8 cellular contexts compared by ENCODE assay signal in genomic region chr5:168268949-168269943, GRCh38. TPM values are rescaled to one million over a fixed set of nuclear protein-coding genes. Genes with fewer than 3 reads are reported as not detected.
DNase-seq lines count a peak whose midpoint lies in the region; ATAC-seq and TF ChIP-seq lines count a peak whose summit lies in the region.

No MANE protein-coding gene starts in this region.

- WGBS in SK-N-SH (ENCODE audit: low lambda C conversion rate): 17% methylated on average over 28 of the region's 30 CpGs
- WGBS in trophoblast cell (ENCODE audit: extremely low coverage, insufficient coverage, insufficient read length): no CpG with 5 or more reads among the region's 30 CpGs

- H3K27me3 Mint-ChIP-seq in activated naive CD8-positive, alpha-beta T cell treated with anti-CD3 and anti-CD28 coated beads, Interleukin-2, amount 10 ng/mL, durations not matched to agents 7 days and 5 days: peaks cover 11% of the 10 kb centered on the region
- peaks cover 10% of the 10 kb centered on the region for H3K27me3 Mint-ChIP-seq in type B pancreatic cell

- H2BK120ac ChIP-seq in trophoblast cell (ENCODE audit: insufficient read depth, low read length, poor library complexity): no peak overlapping the region

- H3K18ac ChIP-seq in trophoblast cell (ENCODE audit: low read length): no peak overlapping the region

- POLR2A ChIA-PET in SK-N-SH (lab: Yijun Ruan, JAX): interaction anchor here (0.6 kb wide), 1 partner anchor 413 kb away, joined by 4 read pairs; no protein-coding TSS in a partner anchor
- POLR2A ChIA-PET in activated naive CD8-positive, alpha-beta T cell treated with anti-CD3 and anti-CD28 coated beads, Interleukin-2, amount 10 ng/mL, durations not matched to agents 7 days and 5 days (lab: Charles Lee): no interaction called here

- peak overlapping the region; percentile 57; the same call in 1 of the 2 replicates for H3K9ac ChIP-seq in SK-N-SH
- H3K9ac ChIP-seq in trophoblast cell (ENCODE audit: low read length): no peak overlapping the region

- no peak overlapping the region for H2BK12ac ChIP-seq in trophoblast cell (ENCODE audit: low read length)

- H3K4me1 Mint-ChIP-seq in activated naive CD8-positive, alpha-beta T cell treated with anti-CD3 and anti-CD28 coated beads, Interleukin-2, amount 10 ng/mL, durations not matched to agents 7 days and 5 days: peaks cover 7% of the 10 kb centered on the region
- H3K4me1 Mint-ChIP-seq in type B pancreatic cell (ENCODE audit: unreplicated experiment): peaks cover 24% of the 10 kb centered on the region

- H3K79me2 ChIP-seq in SK-N-SH (ENCODE audit: insufficient read depth): no peaks in the 10 kb centered on the region
- no peaks in the 10 kb centered on the region for H3K79me2 ChIP-seq in trophoblast cell (ENCODE audit: control insufficient read depth, insufficient read depth, low read length, poor library complexity)

- H3K9me3 ChIP-seq in SK-N-SH: no peaks in the 10 kb centered on the region
- H3K9me3 ChIP-seq in trophoblast cell (ENCODE audit: insufficient read depth, low read depth, low read length): no peaks in the 10 kb centered on the region

- no peaks in the 10 kb centered on the region for H3K9me2 ChIP-seq in SK-N-SH

- TF ChIP-seq POLR2A in NB4 (IDR thresholded peaks at IDR 0.05; ENCODE audit: extremely low read depth, insufficient read length): no peak

- CTCF ChIA-PET in SK-N-SH (lab: Yijun Ruan, JAX): interaction anchor here (0.6 to 3.4 kb wide), 45 partner anchors 9 to 1426 kb away, joined by 3 to 27 read pairs (median 3); partner anchors contain the start of genes RARS1 and WWC1

- H4K12ac ChIP-seq in trophoblast cell (ENCODE audit: low read depth, low read length): no peak overlapping the region

- peak overlapping the region; percentile 88 for H2AFZ ChIP-seq in SK-N-SH (ENCODE audit: low read depth)
- H2AFZ ChIP-seq in trophoblast cell (ENCODE audit: insufficient read depth, low read length, poor library complexity): peak overlapping the region; percentile 54

- H3K27ac Mint-ChIP-seq in activated naive CD8-positive, alpha-beta T cell treated with anti-CD3 and anti-CD28 coated beads, Interleukin-2, amount 10 ng/mL, durations not matched to agents 7 days and 5 days: no peak overlapping the region
- H3K27ac Mint-ChIP-seq in type B pancreatic cell: peak overlapping the region; percentile 76

- no peak overlapping the region for H4K8ac ChIP-seq in trophoblast cell (ENCODE audit: low read depth, low read length)

- no peaks in the 10 kb centered on the region for H4K20me1 ChIP-seq in SK-N-SH (ENCODE audit: insufficient read depth)

- H3K9me3 Mint-ChIP-seq in activated naive CD8-positive, alpha-beta T cell treated with anti-CD3 and anti-CD28 coated beads, Interleukin-2, amount 10 ng/mL, durations not matched to agents 7 days and 5 days: no peaks in the 10 kb centered on the region
- no peaks in the 10 kb centered on the region for H3K9me3 Mint-ChIP-seq in type B pancreatic cell

- no peak overlapping the region for H3K14ac ChIP-seq in trophoblast cell (ENCODE audit: low read length)

- H3K27me3 ChIP-seq in SK-N-SH (ENCODE audit: insufficient read depth) (no peaks in the 10 kb centered on the region), trophoblast cell (ENCODE audit: insufficient read depth, low read length) (no peaks in the 10 kb centered on the region)

- no peaks in the 10 kb centered on the region for H3K36me3 Mint-ChIP-seq in activated naive CD8-positive, alpha-beta T cell treated with anti-CD3 and anti-CD28 coated beads, Interleukin-2, amount 10 ng/mL, durations not matched to agents 7 days and 5 days
- no peaks in the 10 kb centered on the region for H3K36me3 Mint-ChIP-seq in type B pancreatic cell

- peaks cover 5% of the 10 kb centered on the region for H3F3A ChIP-seq in SK-N-SH (replicated peaks; ENCODE audit: insufficient read depth)

- H3K79me1 ChIP-seq in trophoblast cell (ENCODE audit: low read length): peaks cover 7% of the 10 kb centered on the region

- peak; percentile 88 for ATAC-seq in HG02610 (IDR thresholded peaks at IDR 0.05; ENCODE audit: unreplicated experiment)
- ATAC-seq in activated naive CD8-positive, alpha-beta T cell treated with anti-CD3 and anti-CD28 coated beads, Interleukin-2, amount 10 ng/mL, durations not matched to agents 7 days and 5 days (ENCODE audit: low read depth): peak; percentile 74

- H3K36me3 ChIP-seq in SK-N-SH (replicated peaks in 1 of 2; ENCODE audit: control insufficient read depth in 1 of 2, insufficient read depth in 2 of 2, low read length in 1 of 2) (no peaks in the 10 kb centered on the region), trophoblast cell (ENCODE audit: control insufficient read depth in 1 of 2, insufficient read depth in 2 of 2, low read length in 2 of 2) (no peaks in the 10 kb centered on the region)

- H3K4me1 ChIP-seq in SK-N-SH (ENCODE audit: control insufficient read depth in 1 of 2, insufficient read depth in 2 of 2, low read depth in 1 of 2, low read length in 1 of 2) (peaks cover 8 to 28% of the 10 kb centered on the region in 2 experiments; a peak in 3 of 4 replicates), trophoblast cell (ENCODE audit: control insufficient read depth in 1 of 2, insufficient read depth in 2 of 2, low read length in 2 of 2) (peaks cover 10 to 13% of the 10 kb centered on the region in 2 experiments)

- peak overlapping the region; percentile 36 to 48 for H3K27ac ChIP-seq in SK-N-SH (ENCODE audit: low read depth in 2 of 2, low read length in 1 of 2)
- peak overlapping the region; percentile 59 for H3K27ac ChIP-seq in trophoblast cell (ENCODE audit: low read depth, low read length)

- intact Hi-C loops in cardiac septum (cut with DNase I): no loop called here

- peak overlapping the region; percentile 53 for H3K4me3 Mint-ChIP-seq in activated naive CD8-positive, alpha-beta T cell treated with anti-CD3 and anti-CD28 coated beads, Interleukin-2, amount 10 ng/mL, durations not matched to agents 7 days and 5 days
- H3K4me3 Mint-ChIP-seq in type B pancreatic cell: peak overlapping the region; percentile 88

- DNase-seq in GM10266 (ENCODE audit: extremely low spot score) (peak; percentile 70), NB4 (ENCODE audit: low read depth) (peak; percentile 82), SK-N-SH (peak; percentile 91), cardiac septum (ENCODE audit: low spot score) (peak; percentile 90), trophoblast cell (peak; percentile 97 to 99), type B pancreatic cell (ENCODE audit: extremely low spot score, unreplicated experiment) (peak; percentile 95)
- DNase-seq in activated naive CD8-positive, alpha-beta T cell treated with anti-CD3 and anti-CD28 coated beads, Interleukin-2, amount 10 ng/mL, durations not matched to agents 7 days and 5 days: peak; percentile 74

- TF ChIP-seq CTCF in GM10266 (IDR thresholded peaks at IDR 0.05; ENCODE audit: control insufficient read depth, insufficient read depth, low read depth, missing control alignments) (peak; percentile 92), NB4 (IDR thresholded peaks at IDR 0.05; ENCODE audit: low read depth, low read length) (peak; percentile 63), SK-N-SH (IDR thresholded peaks at IDR 0.05) (peak; percentile 92), type B pancreatic cell (conservative IDR thresholded peaks at IDR 0.05) (peak; percentile 97)

- no peak overlapping the region for H2BK5ac ChIP-seq in trophoblast cell (ENCODE audit: low read depth, low read length, poor library complexity)

- no peak overlapping the region for H4K91ac ChIP-seq in trophoblast cell (ENCODE audit: low read depth, low read length)

- H2AK5ac ChIP-seq in trophoblast cell (ENCODE audit: low read length): no peak overlapping the region

- H3K4me3 ChIP-seq in NB4 (ENCODE audit: low read depth, low read length) (no peak overlapping the region), SK-N-SH (ENCODE audit: low read depth in 2 of 2, low read length in 1 of 2) (peak overlapping the region; percentile 43 to 65), trophoblast cell (ENCODE audit: low read depth, low read length) (no peak overlapping the region)

- H3K4me2 ChIP-seq in SK-N-SH (peak overlapping the region; percentile 95), trophoblast cell (ENCODE audit: low read length) (peak overlapping the region; percentile 61)

- no peak overlapping the region for H3K4ac ChIP-seq in trophoblast cell (ENCODE audit: low read depth, low read length)

- TF ChIP-seq EP300 in SK-N-SH (IDR thresholded peaks at IDR 0.05; ENCODE audit: borderline replicate concordance in 1 of 2, low read depth in 1 of 2, low read length in 1 of 2): no peak

- no peak overlapping the region for H3K23ac ChIP-seq in trophoblast cell (ENCODE audit: low read length)

- TF ChIP-seq RAD21 in SK-N-SH (IDR thresholded peaks at IDR 0.05; ENCODE audit: low read length): peak; percentile 96

TF ChIP-seq in SK-N-SH, 30 proteins besides CTCF, POLR2A, EP300 and RAD21:
- TF ChIP-seq MAX (IDR thresholded peaks at IDR 0.05; ENCODE audit: low read depth) (peak; percentile 18; the same call in 1 of the 2 replicates), TCF12 (IDR thresholded peaks at IDR 0.05) (0 out of 2 replicates have a peak, but pooled peaks have one; percentile 3), NFIC (IDR thresholded peaks at IDR 0.05; ENCODE audit: borderline replicate concordance) (no peak), MXI1 (IDR thresholded peaks at IDR 0.05; ENCODE audit: low read depth, low read length) (peak; percentile 85), RCOR1 (IDR thresholded peaks at IDR 0.05; ENCODE audit: low read length) (no peak), SMC3 (IDR thresholded peaks at IDR 0.05; ENCODE audit: low read depth, low read length) (peak; percentile 88), NRF1 (IDR thresholded peaks at IDR 0.05; ENCODE audit: low read depth, low read length) (no peak), SIN3A (IDR thresholded peaks at IDR 0.05; ENCODE audit: borderline replicate concordance, low read depth, low read length) (0 out of 2 replicates have a peak, but pooled peaks have one; percentile 17), CHD2 (IDR thresholded peaks at IDR 0.05; ENCODE audit: low read length, partially characterized antibody) (peak; percentile 46)

RNA-seq across cellular contexts. Expression of gene WWC1, which starts 22.2 kb away (rescaled TPM):
- 15.2 and 16.9 TPM in 2 replicates for polyA plus RNA-seq in SK-N-SH (2012; rRNA removed)
- polyA plus RNA-seq in SK-N-SH (2012; cell fraction: cytosol; rRNA removed): 12.4 and 13.0 TPM in 2 replicates
- 15.6 and 17.4 TPM in 2 replicates for polyA plus RNA-seq in SK-N-SH (2012; cell fraction: nucleus; rRNA removed)
- total RNA-seq in activated naive CD8-positive, alpha-beta T cell treated with anti-CD3 and anti-CD28 coated beads, Interleukin-2, amount 10 ng/mL, durations not matched to agents 7 days and 5 days: under 1 TPM; 0.22 to 0.82 TPM
- total RNA-seq in cardiac septum (0.51 TPM), type B pancreatic cell (ENCODE audit: low replicate concordance) (80.1 and 183 TPM in 2 replicates)
- polyA plus RNA-seq in trophoblast cell (2013): 48.1 and 48.6 TPM in 2 replicates

Comparison
In these comparisons a context has a peak if more than half of its experiments do, and no peak if none do; other contexts are left out.
1. H3K4me3 ChIP-seq: peak in SK-N-SH (2 of 2); none in NB4 (single experiment) and trophoblast cell (single experiment).
2. RNA of gene WWC1, which starts 22.2 kb away (total RNA-seq): 80.1 to 183 TPM in type B pancreatic cell; 0.22 to 0.82 TPM in activated naive CD8-positive, alpha-beta T cell treated with anti-CD3 and anti-CD28 coated beads, Interleukin-2, amount 10 ng/mL, durations not matched to agents 7 days and 5 days and 0.51 TPM in cardiac septum (single experiment); every median in the first group is over 10 times any median in the second.
3. Peak in every context shown above with its lines, with median percentiles within 50 percentile points of each other: DNase-seq and CTCF ChIP-seq.